Comparison of ENCODE assay signal across 1 cellular context in the genomic region with DNA sequence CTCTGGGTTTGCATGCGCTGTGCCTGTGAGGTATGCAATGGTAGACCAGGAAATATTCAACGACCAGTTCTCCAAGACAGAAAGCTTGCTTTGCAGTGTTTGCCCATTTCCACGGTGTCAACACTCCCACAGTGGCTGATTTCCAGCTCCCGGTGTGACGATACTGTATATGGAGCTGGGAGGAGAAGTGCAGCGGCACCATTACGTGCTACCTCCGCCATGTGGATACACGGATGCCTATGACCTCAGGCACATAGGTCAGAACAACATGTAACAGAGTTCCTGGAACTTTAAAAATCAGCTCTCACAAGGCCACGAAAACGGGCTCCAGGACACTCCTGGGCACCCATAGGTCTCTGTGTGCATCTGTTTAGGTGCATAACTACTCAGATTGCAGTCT.
TF ChIP-seq lines count a peak whose summit lies in the region.

No MANE protein-coding gene starts in this region.

TF ChIP-seq in WTC11, 78 proteins besides CTCF, POLR2A, EP300 and RAD21 (continued from another document):
- TF ChIP-seq, protein P1, sequence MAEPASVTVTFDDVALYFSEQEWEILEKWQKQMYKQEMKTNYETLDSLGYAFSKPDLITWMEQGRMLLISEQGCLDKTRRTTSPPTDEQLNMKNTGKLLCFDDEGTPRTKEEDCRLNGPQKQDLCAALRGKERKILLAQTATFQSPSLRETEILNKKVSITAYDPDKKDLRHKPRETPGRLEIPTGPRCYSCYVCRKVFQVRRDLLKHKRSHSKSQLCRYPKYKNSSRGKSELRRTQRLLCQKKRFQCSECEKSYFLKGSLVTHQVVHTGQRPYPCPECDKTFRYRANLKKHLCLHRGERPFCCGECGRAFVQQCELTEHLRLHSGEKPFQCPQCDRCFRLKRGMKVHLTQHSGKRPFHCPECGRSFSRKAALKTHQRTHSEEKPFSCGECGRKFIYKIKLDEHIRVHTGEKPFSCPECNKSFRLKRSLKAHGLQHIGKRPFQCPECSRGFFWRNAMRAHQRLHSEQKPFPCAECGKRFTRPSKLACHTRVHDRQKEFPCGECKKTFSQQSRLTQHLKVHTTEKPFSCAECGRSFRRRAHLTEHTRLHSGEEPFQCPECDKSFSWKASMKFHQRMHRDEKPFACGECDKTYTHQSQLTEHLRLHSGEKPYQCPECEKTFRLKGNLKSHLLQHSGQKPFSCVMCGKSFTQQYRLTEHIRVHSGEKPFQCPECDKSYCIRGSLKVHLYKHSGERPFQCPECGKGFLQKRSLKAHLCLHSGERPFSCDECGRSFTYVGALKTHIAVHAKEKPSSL (CRISPR knock-in tag; conservative IDR thresholded peaks at IDR 0.05), result no peak
- TF ChIP-seq, protein P2, sequence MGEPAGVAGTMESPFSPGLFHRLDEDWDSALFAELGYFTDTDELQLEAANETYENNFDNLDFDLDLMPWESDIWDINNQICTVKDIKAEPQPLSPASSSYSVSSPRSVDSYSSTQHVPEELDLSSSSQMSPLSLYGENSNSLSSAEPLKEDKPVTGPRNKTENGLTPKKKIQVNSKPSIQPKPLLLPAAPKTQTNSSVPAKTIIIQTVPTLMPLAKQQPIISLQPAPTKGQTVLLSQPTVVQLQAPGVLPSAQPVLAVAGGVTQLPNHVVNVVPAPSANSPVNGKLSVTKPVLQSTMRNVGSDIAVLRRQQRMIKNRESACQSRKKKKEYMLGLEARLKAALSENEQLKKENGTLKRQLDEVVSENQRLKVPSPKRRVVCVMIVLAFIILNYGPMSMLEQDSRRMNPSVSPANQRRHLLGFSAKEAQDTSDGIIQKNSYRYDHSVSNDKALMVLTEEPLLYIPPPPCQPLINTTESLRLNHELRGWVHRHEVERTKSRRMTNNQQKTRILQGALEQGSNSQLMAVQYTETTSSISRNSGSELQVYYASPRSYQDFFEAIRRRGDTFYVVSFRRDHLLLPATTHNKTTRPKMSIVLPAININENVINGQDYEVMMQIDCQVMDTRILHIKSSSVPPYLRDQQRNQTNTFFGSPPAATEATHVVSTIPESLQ (CRISPR knock-in tag; IDR thresholded peaks at IDR 0.05), result no peak
- TF ChIP-seq, protein P3, sequence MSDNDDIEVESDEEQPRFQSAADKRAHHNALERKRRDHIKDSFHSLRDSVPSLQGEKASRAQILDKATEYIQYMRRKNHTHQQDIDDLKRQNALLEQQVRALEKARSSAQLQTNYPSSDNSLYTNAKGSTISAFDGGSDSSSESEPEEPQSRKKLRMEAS (CRISPR knock-in tag; IDR thresholded peaks at IDR 0.05), result no peak
- TF ChIP-seq ETV6 (CRISPR knock-in tag; IDR thresholded peaks at IDR 0.05) (no peak), RELA (CRISPR knock-in tag; IDR thresholded peaks at IDR 0.05; ENCODE audit: borderline replicate concordance) (no peak), ZNF396 (CRISPR knock-in tag; IDR thresholded peaks at IDR 0.05; ENCODE audit: borderline replicate concordance) (no peak), CREM (CRISPR knock-in tag; IDR thresholded peaks at IDR 0.05) (no peak), SMAD4 (CRISPR knock-in tag; IDR thresholded peaks at IDR 0.05) (no peak), ZNF671 (CRISPR knock-in tag; IDR thresholded peaks at IDR 0.05) (no peak)
- TF ChIP-seq, protein P4, sequence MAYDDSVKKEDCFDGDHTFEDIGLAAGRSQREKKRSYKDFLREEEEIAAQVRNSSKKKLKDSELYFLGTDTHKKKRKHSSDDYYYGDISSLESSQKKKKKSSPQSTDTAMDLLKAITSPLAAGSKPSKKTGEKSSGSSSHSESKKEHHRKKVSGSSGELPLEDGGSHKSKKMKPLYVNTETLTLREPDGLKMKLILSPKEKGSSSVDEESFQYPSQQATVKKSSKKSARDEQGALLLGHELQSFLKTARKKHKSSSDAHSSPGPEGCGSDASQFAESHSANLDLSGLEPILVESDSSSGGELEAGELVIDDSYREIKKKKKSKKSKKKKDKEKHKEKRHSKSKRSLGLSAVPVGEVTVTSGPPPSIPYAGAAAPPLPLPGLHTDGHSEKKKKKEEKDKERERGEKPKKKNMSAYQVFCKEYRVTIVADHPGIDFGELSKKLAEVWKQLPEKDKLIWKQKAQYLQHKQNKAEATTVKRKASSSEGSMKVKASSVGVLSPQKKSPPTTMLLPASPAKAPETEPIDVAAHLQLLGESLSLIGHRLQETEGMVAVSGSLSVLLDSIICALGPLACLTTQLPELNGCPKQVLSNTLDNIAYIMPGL (CRISPR knock-in tag; IDR thresholded peaks at IDR 0.05), result no peak
- TF ChIP-seq, protein P5, sequence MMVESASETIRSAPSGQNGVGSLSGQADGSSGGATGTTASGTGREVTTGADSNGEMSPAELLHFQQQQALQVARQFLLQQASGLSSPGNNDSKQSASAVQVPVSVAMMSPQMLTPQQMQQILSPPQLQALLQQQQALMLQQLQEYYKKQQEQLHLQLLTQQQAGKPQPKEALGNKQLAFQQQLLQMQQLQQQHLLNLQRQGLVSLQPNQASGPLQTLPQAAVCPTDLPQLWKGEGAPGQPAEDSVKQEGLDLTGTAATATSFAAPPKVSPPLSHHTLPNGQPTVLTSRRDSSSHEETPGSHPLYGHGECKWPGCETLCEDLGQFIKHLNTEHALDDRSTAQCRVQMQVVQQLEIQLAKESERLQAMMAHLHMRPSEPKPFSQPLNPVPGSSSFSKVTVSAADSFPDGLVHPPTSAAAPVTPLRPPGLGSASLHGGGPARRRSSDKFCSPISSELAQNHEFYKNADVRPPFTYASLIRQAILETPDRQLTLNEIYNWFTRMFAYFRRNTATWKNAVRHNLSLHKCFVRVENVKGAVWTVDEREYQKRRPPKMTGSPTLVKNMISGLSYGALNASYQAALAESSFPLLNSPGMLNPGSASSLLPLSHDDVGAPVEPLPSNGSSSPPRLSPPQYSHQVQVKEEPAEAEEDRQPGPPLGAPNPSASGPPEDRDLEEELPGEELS (CRISPR knock-in tag; IDR thresholded peaks at IDR 0.05), result no peak
